9 cellular contexts compared by ENCODE assay signal in genomic region chr12:96237035-96237434, GRCh38. TPM values are rescaled to one million over a fixed set of nuclear protein-coding genes. Genes with fewer than 3 reads are reported as not detected.
A peak's percentile ranks its signal among the peaks of the same experiment; 100 is the strongest.
DNase-seq lines count a peak whose midpoint lies in the region; ATAC-seq and TF ChIP-seq lines count a peak whose summit lies in the region.
"Had no signal": no experiment of that assay in that cellular context is flagged by ENCODE, and none has a peak within 500 bp of the region (broad histone marks: within the 10 kb centered on the region; RNA-seq: fewer than 3 reads in every experiment).

No MANE protein-coding gene starts in this region.

- H3K36me3 ChIP-seq in PC-3 (ENCODE audit: low read depth, low read length), result no peaks in the 10 kb centered on the region; the same call in 1 of the 2 replicates
- H3K36me3 ChIP-seq in esophagus (ENCODE audit: control insufficient read depth in 2 of 2, insufficient read depth in 2 of 2, low read length in 1 of 2), result peaks cover 3 to 9% of the 10 kb centered on the region in 2 donors
- H3K36me3 ChIP-seq: pancreas had no signal

- ATAC-seq in PC-3 (peak; percentile 4), HG02840 (IDR thresholded peaks at IDR 0.05; ENCODE audit: low FRiP score, unreplicated experiment) (no peak), GM18511 (IDR thresholded peaks at IDR 0.05; ENCODE audit: unreplicated experiment) (no peak)

- H3K4me1 Mint-ChIP-seq in CD14-positive monocyte (peaks cover 49% of the 10 kb centered on the region), osteocyte (ENCODE audit: unreplicated experiment) (peaks cover 64% of the 10 kb centered on the region)

- POLR2A ChIA-PET in PC-3 (lab: Charles Lee; ENCODE audit: unreplicated experiment), result no interaction called here

- intact Hi-C loops in CD14-positive monocyte (cut with micrococcal nuclease), result no loop called here
- intact Hi-C loops in PC-3 (cut with micrococcal nuclease), result loop anchor here (1.0 to 2.0 kb wide), 2 partner anchors 18 to 164 kb away; partner anchors contain the start of gene CDK17

- H3K4me2 ChIP-seq in PC-3 (ENCODE audit: low read length), result peak overlapping the region; percentile 63

- H3K27ac ChIP-seq in PC-3 (ENCODE audit: low read length), result peak overlapping the region; percentile 80
- H3K27ac ChIP-seq in esophagus (ENCODE audit: low read depth in 2 of 2, low read length in 1 of 2), result peak overlapping the region; percentile 70 to 81

- H3K36me3 Mint-ChIP-seq in CD14-positive monocyte (peaks cover 55 to 77% of the 10 kb centered on the region in 2 donors), osteocyte (ENCODE audit: unreplicated experiment) (peaks cover under 1% of the 10 kb centered on the region)

- H3K9ac ChIP-seq in PC-3 (ENCODE audit: low read length), result no peak overlapping the region

- no peaks in the 10 kb centered on the region for H3K9me3 Mint-ChIP-seq in CD14-positive monocyte
- no peaks in the 10 kb centered on the region for H3K9me3 Mint-ChIP-seq in osteocyte (ENCODE audit: unreplicated experiment)

- no peaks in the 10 kb centered on the region for H3F3A ChIP-seq in PC-3 (ENCODE audit: low read length, unreplicated experiment)

- H3K79me2 ChIP-seq in PC-3 (ENCODE audit: low read length), result peaks cover 39% of the 10 kb centered on the region

- H3K9me2 ChIP-seq in PC-3 (replicated peaks; ENCODE audit: low read length), result no peaks in the 10 kb centered on the region

- no peaks in the 10 kb centered on the region for H4K20me1 ChIP-seq in PC-3 (ENCODE audit: low read length)

- H3K4me1 ChIP-seq in PC-3 (ENCODE audit: insufficient read depth, low read length), result peaks cover 21% of the 10 kb centered on the region
- peaks cover 9 to 20% of the 10 kb centered on the region in 2 donors for H3K4me1 ChIP-seq in esophagus (ENCODE audit: control insufficient read depth in 2 of 2, insufficient read depth in 2 of 2, low read length in 1 of 2)
- H3K4me1 ChIP-seq: pancreas had no signal

- peak overlapping the region; percentile 31; the same call in 1 of the 2 replicates for H3K4me3 ChIP-seq in PC-3 (ENCODE audit: low read length)
- H3K4me3 ChIP-seq in esophagus (ENCODE audit: low read depth in 1 of 2, low read length in 2 of 2), result no peak overlapping the region
- H3K4me3 ChIP-seq: pancreas had no signal

- no TSS peak for BruUV-seq in PC-3 (replicated peaks; lab: Mats Ljungman, UMichigan)

- TF ChIP-seq CTCF in CD14-positive monocyte (IDR thresholded peaks at IDR 0.05) (no peak), PC-3 (conservative IDR thresholded peaks at IDR 0.05; ENCODE audit: low read depth, low read length) (no peak), osteocyte (IDR thresholded peaks at IDR 0.05) (no peak)

- CTCF ChIA-PET in PC-3 (lab: Charles Lee), result interaction anchor here (1.3 kb wide), 1 partner anchor 22 kb away, joined by 5 read pairs; no protein-coding TSS in a partner anchor

- WGBS in esophagus, 2 donors, result 87 to 88% methylated on average over 7 of the region's 7 CpGs

- H3K4me3 Mint-ChIP-seq in CD14-positive monocyte (peak overlapping the region in 1 of 2 donors; percentile 73), osteocyte (ENCODE audit: unreplicated experiment) (no peak overlapping the region)

- H2AFZ ChIP-seq in PC-3 (ENCODE audit: low read length), result no peak overlapping the region

- DNase-seq in CD14-positive monocyte (ENCODE audit: low spot score) (no peak), PC-3 (no peak), osteocyte (ENCODE audit: extremely low spot score, unreplicated experiment) (no peak), NCI-H2227 (lab: John Stamatoyannopoulos, UW; ENCODE audit: unreplicated experiment) (no peak)
- DNase-seq in NK-92 treated with Interleukin-12 subunit alpha and Interleukin-12 subunit beta, amount 100 ng/mL, for 24 hours (lab: John Stamatoyannopoulos, UW), result no peak

- H3K27me3 ChIP-seq in PC-3 (ENCODE audit: low read length), result no peaks in the 10 kb centered on the region
- H3K27me3 ChIP-seq in esophagus (ENCODE audit: control insufficient read depth in 1 of 2, insufficient read depth in 2 of 2, low read length in 2 of 2), result no peaks in the 10 kb centered on the region
- H3K27me3 ChIP-seq: pancreas had no signal

- no peaks in the 10 kb centered on the region for H3K9me3 ChIP-seq in PC-3 (ENCODE audit: low read length)
- peaks cover 0 to 2% of the 10 kb centered on the region in 2 donors for H3K9me3 ChIP-seq in esophagus (ENCODE audit: control insufficient read depth in 2 of 2, insufficient read depth in 1 of 2, low read depth in 1 of 2, low read length in 1 of 2)
- H3K9me3 ChIP-seq: pancreas had no signal

- peaks cover 0 to 6% (median 2%) of the 10 kb centered on the region in 3 donors for H3K27me3 Mint-ChIP-seq in CD14-positive monocyte (ENCODE audit: low read depth in 3 of 3)
- no peaks in the 10 kb centered on the region for H3K27me3 Mint-ChIP-seq in osteocyte (ENCODE audit: unreplicated experiment)

- H3K27ac Mint-ChIP-seq in CD14-positive monocyte, result peak overlapping the region; percentile 76 to 94 (median 90)
- peak overlapping the region; percentile 94 for H3K27ac Mint-ChIP-seq in osteocyte (ENCODE audit: unreplicated experiment)

RNA-seq across cellular contexts. Expression of gene ELK3, which starts 42.9 kb away (rescaled TPM):
- polyA plus RNA-seq in CD14-positive monocyte, result 10 to 100 TPM; 12.1 to 14.6 TPM
- 16.2 and 16.9 TPM in 2 replicates for total RNA-seq in PC-3 (2014; rRNA removed)
- 10 to 100 TPM; 15.8 to 17.0 TPM for polyA plus RNA-seq in esophagus
- 49.3 and 49.5 TPM in 2 replicates for total RNA-seq in osteocyte
